In the genomic region with DNA sequence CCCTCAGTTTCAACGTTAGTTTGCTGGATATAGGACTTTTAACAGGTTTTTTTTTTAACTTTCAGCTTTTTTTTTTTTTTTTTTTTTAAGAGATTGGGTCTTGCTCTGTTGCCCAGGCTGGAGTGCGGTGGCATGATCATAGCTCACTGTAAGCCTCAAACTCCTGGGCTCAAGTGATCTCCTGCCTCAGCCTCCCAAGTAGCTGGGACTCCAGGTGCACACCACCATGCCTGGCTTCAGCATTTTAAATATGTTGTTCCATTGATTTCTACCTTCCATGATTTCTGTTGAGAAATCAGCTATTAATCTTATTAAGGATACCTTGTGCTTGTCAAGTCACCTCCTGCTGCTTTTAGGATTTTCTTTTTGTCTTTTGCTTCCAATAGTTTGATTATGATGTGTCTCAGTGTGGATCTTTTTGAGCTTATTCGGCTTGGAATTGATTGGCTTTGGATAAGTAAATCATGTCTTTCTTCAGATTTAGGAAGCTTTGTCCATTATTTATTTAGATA, we compare ENCODE assay signal across 2 cellular contexts.
A peak's percentile ranks its signal among the peaks of the same experiment; 100 is the strongest.
TF ChIP-seq lines count a peak whose summit lies in the region.

No MANE protein-coding gene starts in this region.

TF ChIP-seq in WTC11, 78 proteins besides CTCF, POLR2A, EP300 and RAD21:
- TF ChIP-seq ZNF671 (CRISPR knock-in tag; IDR thresholded peaks at IDR 0.05) (no peak), ZNF317 (CRISPR knock-in tag; IDR thresholded peaks at IDR 0.05; ENCODE audit: borderline replicate concordance, low read depth) (peak; percentile 80)

TF ChIP-seq in K562, 482 proteins besides CTCF, POLR2A, EP300 and RAD21:
- no peak for TF ChIP-seq FOXA3 (CRISPR knock-in tag; conservative IDR thresholded peaks at IDR 0.05 in 1 of 2, IDR thresholded peaks at IDR 0.05 in 1 of 2)
- peak; percentile 38; the same call in 1 of the 2 replicates for TF ChIP-seq CBX5 (IDR thresholded peaks at IDR 0.05; ENCODE audit: borderline replicate concordance, low read depth)
- peak in 1 of 2 experiments; percentile 62; a peak in 2 of 3 replicates for TF ChIP-seq CBX3 (IDR thresholded peaks at IDR 0.05; ENCODE audit: borderline replicate concordance in 1 of 2, low read length in 2 of 2)
- TF ChIP-seq TAF15 (IDR thresholded peaks at IDR 0.05; ENCODE audit: low read depth, low read length): no peak
- no peak for TF ChIP-seq POLR3A (IDR thresholded peaks at IDR 0.05; ENCODE audit: borderline replicate concordance, extremely low read depth, insufficient read depth, insufficient read length)
- TF ChIP-seq NFRKB (IDR thresholded peaks at IDR 0.05; ENCODE audit: low read depth): no peak
- TF ChIP-seq TRIM28 (IDR thresholded peaks at IDR 0.05): peak; percentile 79
- TF ChIP-seq, protein P1, sequence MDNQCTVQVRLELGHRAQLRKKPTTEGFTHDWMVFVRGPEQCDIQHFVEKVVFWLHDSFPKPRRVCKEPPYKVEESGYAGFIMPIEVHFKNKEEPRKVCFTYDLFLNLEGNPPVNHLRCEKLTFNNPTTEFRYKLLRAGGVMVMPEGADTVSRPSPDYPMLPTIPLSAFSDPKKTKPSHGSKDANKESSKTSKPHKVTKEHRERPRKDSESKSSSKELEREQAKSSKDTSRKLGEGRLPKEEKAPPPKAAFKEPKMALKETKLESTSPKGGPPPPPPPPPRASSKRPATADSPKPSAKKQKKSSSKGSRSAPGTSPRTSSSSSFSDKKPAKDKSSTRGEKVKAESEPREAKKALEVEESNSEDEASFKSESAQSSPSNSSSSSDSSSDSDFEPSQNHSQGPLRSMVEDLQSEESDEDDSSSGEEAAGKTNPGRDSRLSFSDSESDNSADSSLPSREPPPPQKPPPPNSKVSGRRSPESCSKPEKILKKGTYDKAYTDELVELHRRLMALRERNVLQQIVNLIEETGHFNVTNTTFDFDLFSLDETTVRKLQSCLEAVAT (IDR thresholded peaks at IDR 0.05): no peak
- peak; percentile 91 for TF ChIP-seq ZNF121 (CRISPR knock-in tag; conservative IDR thresholded peaks at IDR 0.05)
- TF ChIP-seq PRMT5 (CRISPR knock-in tag; IDR thresholded peaks at IDR 0.05): no peak
